1 cellular context compared by ENCODE assay signal in genomic region chr5:53645581-53645980, GRCh38.
TF ChIP-seq lines count a peak whose summit lies in the region.

No MANE protein-coding gene starts in this region.

TF ChIP-seq in WTC11, 78 proteins besides CTCF, POLR2A, EP300 and RAD21 (continued from another document):
- TF ChIP-seq FOXP4 (CRISPR knock-in tag; IDR thresholded peaks at IDR 0.05) (no peak), TP53 (CRISPR knock-in tag; IDR thresholded peaks at IDR 0.05) (no peak), ZNF263 (CRISPR knock-in tag; IDR thresholded peaks at IDR 0.05; ENCODE audit: low read depth) (no peak)
